9 cellular contexts compared by ENCODE assay signal in genomic region chr17:37741334-37742113, GRCh38. TPM values are rescaled to one million over a fixed set of nuclear protein-coding genes. Genes with fewer than 3 reads are reported as not detected.
DNase-seq lines count a peak whose midpoint lies in the region; ATAC-seq and TF ChIP-seq lines count a peak whose summit lies in the region.
"Had no signal": no experiment of that assay in that cellular context is flagged by ENCODE, and none has a peak within 500 bp of the region (broad histone marks: within the 10 kb centered on the region; RNA-seq: fewer than 3 reads in every experiment).

No MANE protein-coding gene starts in this region.

- DNase-seq in T-helper 1 cell (no peak), kidney epithelial cell (ENCODE audit: low read depth) (no peak), mucosa of gallbladder (ENCODE audit: low spot score) (no peak)
- no peak for DNase-seq in activated T-helper 1 cell treated with anti-CD3 and anti-CD28 coated beads, Interleukin-12 subunit alpha, Interleukin-12 subunit beta, Interleukin-2, Interleukin-4 antibody, amounts not matched to agents 30 ng/mL and 10 ng/mL and 1 ng/mL, durations not matched to agents 14 hours and 24 hours and 36 hours (ENCODE audit: low spot score)
- DNase-seq in stimulated activated effector memory CD8-positive, alpha-beta T cell treated with anti-CD3 and anti-CD28 coated beads, Interleukin-12 subunit alpha, Interleukin-12 subunit beta, amount 100 ng/mL, for 72 hours (ENCODE audit: low spot score in 2 of 2), result no peak
- DNase-seq in activated T-cell treated with anti-CD3 and anti-CD28 coated beads, Interleukin-2, amount 50 U/mL, for 1 hour, result no peak
- DNase-seq: activated T-cell treated with anti-CD3 and anti-CD28 coated beads, Interleukin-2, amount 50 U/mL, for 4 hours had no signal

- H3K36me3 Mint-ChIP-seq in T-helper 1 cell treated with Interleukin-12 subunit alpha and Interleukin-12 subunit beta and Interleukin-4 antibody, amounts not matched to agents 30 μg/mL and 1 μg/mL, for 36 hours (ENCODE audit: low read depth), result peaks cover 4% of the 10 kb centered on the region
- peaks cover 2% of the 10 kb centered on the region for H3K36me3 Mint-ChIP-seq in activated T-helper 1 cell treated with anti-CD3 and anti-CD28 coated beads, Interleukin-12 subunit alpha, Interleukin-12 subunit beta, Interleukin-2, Interleukin-4 antibody, amounts not matched to agents 30 ng/mL and 10 ng/mL and 1 ng/mL, durations not matched to agents 14 hours and 24 hours and 36 hours (ENCODE audit: low read depth)
- no peaks in the 10 kb centered on the region for H3K36me3 Mint-ChIP-seq in stimulated activated effector memory CD8-positive, alpha-beta T cell treated with anti-CD3 and anti-CD28 coated beads, Interleukin-12 subunit alpha, Interleukin-12 subunit beta, amount 100 ng/mL, for 72 hours

- H3K4me3 Mint-ChIP-seq in T-helper 1 cell treated with Interleukin-12 subunit alpha and Interleukin-12 subunit beta and Interleukin-4 antibody, amounts not matched to agents 30 μg/mL and 1 μg/mL, for 36 hours, result peak overlapping the region; percentile 48
- H3K4me3 Mint-ChIP-seq in activated T-helper 1 cell treated with anti-CD3 and anti-CD28 coated beads, Interleukin-12 subunit alpha, Interleukin-12 subunit beta, Interleukin-2, Interleukin-4 antibody, amounts not matched to agents 30 ng/mL and 10 ng/mL and 1 ng/mL, durations not matched to agents 14 hours and 24 hours and 36 hours, result peak overlapping the region; percentile 76
- H3K4me3 Mint-ChIP-seq in stimulated activated effector memory CD8-positive, alpha-beta T cell treated with anti-CD3 and anti-CD28 coated beads, Interleukin-12 subunit alpha, Interleukin-12 subunit beta, amount 100 ng/mL, for 72 hours, result peak overlapping the region; percentile 60

- no peaks in the 10 kb centered on the region for H3K27me3 ChIP-seq in kidney epithelial cell (ENCODE audit: control insufficient read depth, insufficient read depth, low read length)

- no peak overlapping the region for H3K27ac Mint-ChIP-seq in T-helper 1 cell treated with Interleukin-12 subunit alpha and Interleukin-12 subunit beta and Interleukin-4 antibody, amounts not matched to agents 30 μg/mL and 1 μg/mL, for 36 hours
- H3K27ac Mint-ChIP-seq in activated T-helper 1 cell treated with anti-CD3 and anti-CD28 coated beads, Interleukin-12 subunit alpha, Interleukin-12 subunit beta, Interleukin-2, Interleukin-4 antibody, amounts not matched to agents 30 ng/mL and 10 ng/mL and 1 ng/mL, durations not matched to agents 14 hours and 24 hours and 36 hours, result no peak overlapping the region
- no peak overlapping the region for H3K27ac Mint-ChIP-seq in stimulated activated effector memory CD8-positive, alpha-beta T cell treated with anti-CD3 and anti-CD28 coated beads, Interleukin-12 subunit alpha, Interleukin-12 subunit beta, amount 100 ng/mL, for 72 hours

- H3K4me1 Mint-ChIP-seq in T-helper 1 cell treated with Interleukin-12 subunit alpha and Interleukin-12 subunit beta and Interleukin-4 antibody, amounts not matched to agents 30 μg/mL and 1 μg/mL, for 36 hours (ENCODE audit: low read depth), result peaks cover 13% of the 10 kb centered on the region
- peaks cover 17% of the 10 kb centered on the region for H3K4me1 Mint-ChIP-seq in activated T-helper 1 cell treated with anti-CD3 and anti-CD28 coated beads, Interleukin-12 subunit alpha, Interleukin-12 subunit beta, Interleukin-2, Interleukin-4 antibody, amounts not matched to agents 30 ng/mL and 10 ng/mL and 1 ng/mL, durations not matched to agents 14 hours and 24 hours and 36 hours (ENCODE audit: low read depth)
- H3K4me1 Mint-ChIP-seq in stimulated activated effector memory CD8-positive, alpha-beta T cell treated with anti-CD3 and anti-CD28 coated beads, Interleukin-12 subunit alpha, Interleukin-12 subunit beta, amount 100 ng/mL, for 72 hours, result peaks cover 23% of the 10 kb centered on the region

- intact Hi-C loops in activated T-helper 1 cell treated with anti-CD3 and anti-CD28 coated beads, Interleukin-12 subunit alpha, Interleukin-12 subunit beta, Interleukin-2, Interleukin-4 antibody, amounts not matched to agents 30 ng/mL and 10 ng/mL and 1 ng/mL, durations not matched to agents 14 hours and 24 hours and 36 hours (cut with micrococcal nuclease), result loop anchor here (5.0 to 10.0 kb wide), 3 partner anchors 44 to 833 kb away; partner anchors contain the start of gene LHX1

- H3K4me3 ChIP-seq in kidney epithelial cell (ENCODE audit: low read depth, low read length), result peak overlapping the region; percentile 95

- peaks cover 89% of the 10 kb centered on the region for H3K27me3 Mint-ChIP-seq in T-helper 1 cell treated with Interleukin-12 subunit alpha and Interleukin-12 subunit beta and Interleukin-4 antibody, amounts not matched to agents 30 μg/mL and 1 μg/mL, for 36 hours (ENCODE audit: low read depth)
- H3K27me3 Mint-ChIP-seq in activated T-helper 1 cell treated with anti-CD3 and anti-CD28 coated beads, Interleukin-12 subunit alpha, Interleukin-12 subunit beta, Interleukin-2, Interleukin-4 antibody, amounts not matched to agents 30 ng/mL and 10 ng/mL and 1 ng/mL, durations not matched to agents 14 hours and 24 hours and 36 hours (ENCODE audit: insufficient read depth), result peaks cover 71% of the 10 kb centered on the region

- H3K9me3 Mint-ChIP-seq in T-helper 1 cell treated with Interleukin-12 subunit alpha and Interleukin-12 subunit beta and Interleukin-4 antibody, amounts not matched to agents 30 μg/mL and 1 μg/mL, for 36 hours, result no peaks in the 10 kb centered on the region
- H3K9me3 Mint-ChIP-seq in activated T-helper 1 cell treated with anti-CD3 and anti-CD28 coated beads, Interleukin-12 subunit alpha, Interleukin-12 subunit beta, Interleukin-2, Interleukin-4 antibody, amounts not matched to agents 30 ng/mL and 10 ng/mL and 1 ng/mL, durations not matched to agents 14 hours and 24 hours and 36 hours, result no peaks in the 10 kb centered on the region
- H3K9me3 Mint-ChIP-seq in stimulated activated effector memory CD8-positive, alpha-beta T cell treated with anti-CD3 and anti-CD28 coated beads, Interleukin-12 subunit alpha, Interleukin-12 subunit beta, amount 100 ng/mL, for 72 hours, result no peaks in the 10 kb centered on the region
- H3K9me3 Mint-ChIP-seq: activated T-cell treated with anti-CD3 and anti-CD28 coated beads, Interleukin-2, amount 50 U/mL, for 4 hours had no signal

- no peak for ATAC-seq in stimulated activated effector memory CD8-positive, alpha-beta T cell treated with anti-CD3 and anti-CD28 coated beads, Interleukin-12 subunit alpha, Interleukin-12 subunit beta, amount 100 ng/mL, for 72 hours
- ATAC-seq in HG03025 (IDR thresholded peaks at IDR 0.05; ENCODE audit: low FRiP score, unreplicated experiment), result no peak

- TF ChIP-seq CTCF in kidney epithelial cell (IDR thresholded peaks at IDR 0.05; ENCODE audit: insufficient read depth, low read length, poor library complexity, severe bottlenecking), result no peak

- H3K36me3 ChIP-seq in kidney epithelial cell (ENCODE audit: control insufficient read depth, insufficient read depth, low read length), result peaks cover 4% of the 10 kb centered on the region

RNA-seq across cellular contexts. Expression of gene HNF1B, which starts 3.3 kb away (rescaled TPM):
- total RNA-seq in activated T-helper 1 cell treated with anti-CD3 and anti-CD28 coated beads, Interleukin-12 subunit alpha, Interleukin-12 subunit beta, Interleukin-2, Interleukin-4 antibody, amounts not matched to agents 30 ng/mL and 10 ng/mL and 1 ng/mL, durations not matched to agents 14 hours and 24 hours and 36 hours, result 3.2 and 3.6 TPM in 2 replicates
- total RNA-seq in kidney epithelial cell (15.1 and 20.7 TPM in 2 replicates), mucosa of gallbladder (142 TPM)
